Comparison of ENCODE assay signal across 10 cellular contexts in the genomic region with DNA sequence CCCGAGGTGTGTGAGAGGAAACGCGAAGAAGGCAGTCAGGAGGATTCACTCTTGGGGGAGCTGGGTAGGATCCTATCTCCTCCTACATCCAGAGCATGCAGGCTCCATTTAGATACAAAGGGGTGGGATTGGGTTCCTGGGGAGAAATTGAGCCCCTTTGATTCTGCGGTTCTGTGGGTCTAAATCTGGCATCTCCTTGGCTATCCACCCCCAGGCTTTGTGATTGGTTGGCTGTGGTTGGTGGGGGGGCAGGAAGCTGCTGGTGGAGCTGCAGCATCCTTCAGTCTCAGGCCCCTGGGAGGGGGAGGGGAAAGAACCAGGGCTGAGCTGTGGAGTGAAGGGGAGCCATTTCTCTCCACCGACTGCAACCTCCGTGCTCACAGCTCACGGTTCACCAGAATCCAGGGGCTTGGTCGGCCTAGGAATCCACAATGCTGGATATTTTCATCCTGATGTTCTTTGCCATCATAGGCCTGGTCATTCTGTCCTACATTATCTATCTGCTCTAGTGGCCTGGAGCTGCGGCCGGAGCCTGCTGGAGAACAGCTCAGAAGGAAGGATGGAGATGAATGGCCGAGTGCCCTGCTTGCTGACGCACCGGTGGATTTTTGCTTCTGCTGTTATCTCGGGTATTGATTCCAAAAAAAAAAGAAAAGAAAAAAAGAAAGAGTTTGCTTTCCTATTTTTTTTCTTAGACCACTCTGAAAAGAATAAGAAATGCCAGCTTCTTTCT.
DNase-seq lines count a peak whose midpoint lies in the region; ATAC-seq and TF ChIP-seq lines count a peak whose summit lies in the region.
"Had no signal": no experiment of that assay in that cellular context is flagged by ENCODE, and none has a peak within 500 bp of the region (broad histone marks: within the 10 kb centered on the region; RNA-seq: fewer than 3 reads in every experiment).

A gene (plus strand): TSS at position 352 of the 733 bp plus-strand sequence.

- TF ChIP-seq POLR2A in stomach (IDR thresholded peaks at IDR 0.05): no peak

- H3K27ac ChIP-seq in layer of hippocampus (ENCODE audit: low read depth, low read length) (peak within 1 kb of the TSS; percentile 77), stomach (peak within 1 kb of the TSS in 4 of 5 donors; percentile 9 to 73 (median 64))
- H3K27ac ChIP-seq: parathyroid adenoma, VCaP had no signal

- TF ChIP-seq EP300 in stomach (IDR thresholded peaks at IDR 0.05): no peak

- peaks cover 0 to 10% (median 4%) of the 10 kb centered on the region in 4 donors for H3K36me3 ChIP-seq in stomach

- peak; percentile 93 for DNase-seq in NCI-H2227 (lab: John Stamatoyannopoulos, UW; ENCODE audit: unreplicated experiment)
- peak in 54 of 56 donors; percentile 33 to 94 (median 82) for DNase-seq in amygdala (lab: John Stamatoyannopoulos, UW)
- DNase-seq in stomach: peak; percentile 25
- no peak for DNase-seq in GM19238 (ENCODE audit: insufficient read length, low spot score)
- no peak for DNase-seq in NCI-H1048 (lab: John Stamatoyannopoulos, UW)
- DNase-seq in central memory CD4-positive, alpha-beta T cell: no peak

- intact Hi-C loops in stomach (cut with DNase I; ENCODE audit: low total_unique reads): no loop called here

- no peak for TF ChIP-seq CTCF in stomach (IDR thresholded peaks at IDR 0.05)

- whole genome bisulfite sequencing in stomach, 5 donors: 48 to 51% (median 50%) methylated on average over 14 of the region's 14 CpGs

- H3K4me3 ChIP-seq in stomach: peak within 1 kb of the TSS in 1 of 4 donors; percentile 24

- no peaks in the 10 kb centered on the region for H3K27me3 ChIP-seq in layer of hippocampus (ENCODE audit: control insufficient read depth, insufficient read depth, low read length)
- no peaks in the 10 kb centered on the region for H3K27me3 ChIP-seq in stomach

- H3K9me3 ChIP-seq in stomach: no peaks in the 10 kb centered on the region

- peaks cover 19 to 65% (median 45%) of the 10 kb centered on the region in 4 donors for H3K4me1 ChIP-seq in stomach
- H3K4me1 ChIP-seq: parathyroid adenoma had no signal

- ATAC-seq in HG03457 (IDR thresholded peaks at IDR 0.05; ENCODE audit: unreplicated experiment): no peak

Comparison
In these comparisons a context has a peak if more than half of its experiments do, and no peak if none do; other contexts are left out.
1. DNase-seq: peak in NCI-H2227 (single experiment), amygdala (54 of 56) and stomach (single experiment); none in GM19238 (single experiment), NCI-H1048 (single experiment) and central memory CD4-positive, alpha-beta T cell (single experiment).